25 cellular contexts compared by ENCODE assay signal in the genomic region with DNA sequence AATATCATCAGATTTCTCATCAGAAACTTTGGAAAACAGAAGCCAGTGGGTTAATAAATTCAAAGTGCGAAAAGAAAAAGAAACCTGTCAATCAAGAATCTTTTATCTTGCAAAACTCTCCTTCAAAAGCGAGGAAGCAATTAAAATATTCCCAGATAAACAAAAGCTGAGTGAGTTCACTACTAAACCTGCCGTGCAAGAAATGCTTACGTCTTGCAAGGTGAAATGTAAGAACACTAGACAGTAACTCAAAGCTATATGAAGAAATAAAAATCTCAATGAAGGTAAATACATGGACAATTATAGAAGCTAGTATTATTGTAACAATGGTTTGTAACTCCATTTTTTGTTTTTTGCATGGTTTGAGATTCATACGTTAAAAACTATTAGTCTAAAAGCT.
DNase-seq lines count a peak whose midpoint lies in the region; ATAC-seq, FAIRE-seq and TF ChIP-seq lines count a peak whose summit lies in the region.
"Had no signal": no experiment of that assay in that cellular context is flagged by ENCODE, and none has a peak within 500 bp of the region (broad histone marks: within the 10 kb centered on the region; RNA-seq: fewer than 3 reads in every experiment).

No MANE protein-coding gene starts in this region.

- H3K9me2 ChIP-seq in GM23338 (ENCODE audit: insufficient read depth): peaks cover 8% of the 10 kb centered on the region; the same call in 1 of the 2 replicates

- intact Hi-C loops in gastrocnemius medialis (cut with DNase I; ENCODE audit: low total_unique reads): no loop called here

- WGBS in A549 (ENCODE audit: missing lambda C conversion rate): 58% methylated on average over 5 of the region's 5 CpGs
- 52% methylated on average over 5 of the region's 5 CpGs for WGBS in suprapubic skin

- no peak for TF ChIP-seq RAD21 in A549 (conservative IDR thresholded peaks at IDR 0.05 in 1 of 2, IDR thresholded peaks at IDR 0.05 in 1 of 2)

- H3K27ac Mint-ChIP-seq in GM23338: no peak overlapping the region; the same call in 1 of the 2 replicates
- H3K27ac Mint-ChIP-seq: CD4-positive, alpha-beta memory T cell had no signal

- H3K4me1 ChIP-seq in A549 (peaks cover 14% of the 10 kb centered on the region; the same call in 2 of the 3 replicates), GM23338 (ENCODE audit: insufficient read depth) (peaks cover 11% of the 10 kb centered on the region), RWPE2 (ENCODE audit: insufficient read depth, poor library complexity, severe bottlenecking) (peaks cover 25% of the 10 kb centered on the region), foreskin keratinocyte (peaks cover 12% of the 10 kb centered on the region), suprapubic skin (no peaks in the 10 kb centered on the region), gastrocnemius medialis (no peaks in the 10 kb centered on the region)
- H3K4me1 ChIP-seq: HAP-1, Peyer's patch, SJSA1 had no signal

- no peaks in the 10 kb centered on the region for H3K36me3 ChIP-seq in GM23338 (ENCODE audit: insufficient read depth)
- no peaks in the 10 kb centered on the region; the same call in 1 of the 2 replicates for H3K36me3 ChIP-seq in RWPE2 (ENCODE audit: low read depth)
- H3K36me3 ChIP-seq in suprapubic skin: no peaks in the 10 kb centered on the region
- H3K36me3 ChIP-seq in gastrocnemius medialis: no peaks in the 10 kb centered on the region
- H3K36me3 ChIP-seq: HAP-1, MG63, Peyer's patch, SJSA1 had no signal

- H3K4me1 Mint-ChIP-seq in GM23338: peaks cover 14% of the 10 kb centered on the region

- H3K9me3 Mint-ChIP-seq in GM23338: peaks cover 6% of the 10 kb centered on the region; the same call in 1 of the 3 replicates

- H3K9me3 ChIP-seq in A549: peaks cover 16% of the 10 kb centered on the region; the same call in 2 of the 3 replicates
- no peaks in the 10 kb centered on the region for H3K9me3 ChIP-seq in RWPE2 (ENCODE audit: severe bottlenecking)
- no peaks in the 10 kb centered on the region for H3K9me3 ChIP-seq in suprapubic skin
- no peaks in the 10 kb centered on the region for H3K9me3 ChIP-seq in gastrocnemius medialis
- H3K9me3 ChIP-seq: HAP-1, MG63, Peyer's patch, SJSA1 had no signal

- CTCF ChIA-PET in A549 (lab: Yijun Ruan, JAX): no interaction called here

- H3K4me3 ChIP-seq in A549 (no peak overlapping the region), GM23338 (no peak overlapping the region), RWPE2 (ENCODE audit: severe bottlenecking) (no peak overlapping the region), suprapubic skin (no peak overlapping the region), gastrocnemius medialis (no peak overlapping the region)
- H3K4me3 ChIP-seq: GM12878, HAP-1, K562, MG63, Peyer's patch, SJSA1 had no signal

- H2AFZ ChIP-seq in GM23338: no peak overlapping the region

- peaks cover 2% of the 10 kb centered on the region for H3K27me3 Mint-ChIP-seq in GM23338 (ENCODE audit: insufficient read depth, low read depth, poor library complexity)

- TF ChIP-seq POLR2A in A549 (IDR thresholded peaks at IDR 0.05; ENCODE audit: low read length) (no peak), suprapubic skin (IDR thresholded peaks at IDR 0.05) (no peak), gastrocnemius medialis (IDR thresholded peaks at IDR 0.05) (no peak)

- H3K79me2 ChIP-seq in GM23338 (replicated peaks; ENCODE audit: insufficient read depth): no peaks in the 10 kb centered on the region

- H3K4me2 ChIP-seq in A549 (peak overlapping the region; percentile 48), GM23338 (peak overlapping the region; percentile 20; the same call in 1 of the 2 replicates)

- peak; percentile 92 for FAIRE-seq in A549 (lab: Jason Lieb, UNC)
- FAIRE-seq: A204.1, GM12878, HTR-8/SVneo, K562 had no signal

- H3K27me3 ChIP-seq in GM23338 (ENCODE audit: insufficient read depth) (no peaks in the 10 kb centered on the region), RWPE2 (ENCODE audit: insufficient read depth, poor library complexity, severe bottlenecking) (no peaks in the 10 kb centered on the region), foreskin keratinocyte (no peaks in the 10 kb centered on the region), suprapubic skin (no peaks in the 10 kb centered on the region), gastrocnemius medialis (no peaks in the 10 kb centered on the region)
- H3K27me3 ChIP-seq: MG63, Peyer's patch, SJSA1 had no signal

- in situ Hi-C loops in gastrocnemius medialis (cut with MboI; ENCODE audit: low sequenced_read_pairs in 4 of 4): no loop called here

- DNase-seq in A549 (ENCODE audit: low read depth in 1 of 2, low spot score in 1 of 2) (no peak), GM23338 (ENCODE audit: low spot score) (no peak), RWPE2 (ENCODE audit: low spot score) (no peak), foreskin keratinocyte (peak in 1 of 2 donors; percentile 20), suprapubic skin (ENCODE audit: low spot score in 2 of 2) (no peak), gastrocnemius medialis (no peak)
- DNase-seq: C1 segment of cervical spinal cord; CD4-positive, alpha-beta memory T cell; COR-L47; GDM1; GOT3; Kasumi-1; MG63; NCI-H1694; NCI-H2029 treated with DMSO at 0.1 percent for 48 hours; NCI-H446 treated with DMSO at 0.1 percent for 48 hours; NCI-H526 treated with DMSO at 0.1 percent for 48 hours; Peyer's patch had no signal

- no peaks in the 10 kb centered on the region for H3K36me3 Mint-ChIP-seq in GM23338 (ENCODE audit: low read depth)
- H3K36me3 Mint-ChIP-seq: CD4-positive, alpha-beta memory T cell had no signal

- no peaks in the 10 kb centered on the region for H4K20me1 ChIP-seq in GM23338 (replicated peaks; ENCODE audit: insufficient read depth)

- no peak overlapping the region for H3K4me3 Mint-ChIP-seq in GM23338
- H3K4me3 Mint-ChIP-seq: CD4-positive, alpha-beta memory T cell had no signal

- H3K27ac ChIP-seq in A549 (peak overlapping the region; percentile 61 to 69), GM23338 (ENCODE audit: low read depth) (no peak overlapping the region), RWPE2 (ENCODE audit: poor library complexity, severe bottlenecking) (peak overlapping the region; percentile 88), foreskin keratinocyte (peak overlapping the region; percentile 92), suprapubic skin (no peak overlapping the region), gastrocnemius medialis (no peak overlapping the region)
- H3K27ac ChIP-seq: Peyer's patch, SJSA1 had no signal

- POLR2A ChIA-PET in A549 (lab: Yijun Ruan, JAX): no interaction called here

- no peak for TF ChIP-seq CTCF in A549 (IDR thresholded peaks at IDR 0.05)
- TF ChIP-seq CTCF in GM23338 (conservative IDR thresholded peaks at IDR 0.05; ENCODE audit: low read depth in 2 of 2): no peak
- no peak for TF ChIP-seq CTCF in RWPE2 (IDR thresholded peaks at IDR 0.05; ENCODE audit: poor library complexity, severe bottlenecking)
- TF ChIP-seq CTCF in foreskin keratinocyte (conservative IDR thresholded peaks at IDR 0.05): no peak
- TF ChIP-seq CTCF in suprapubic skin (IDR thresholded peaks at IDR 0.05): no peak
- no peak for TF ChIP-seq CTCF in gastrocnemius medialis (IDR thresholded peaks at IDR 0.05 in 4 of 5, conservative IDR thresholded peaks at IDR 0.05 in 1 of 5)

- no peaks in the 10 kb centered on the region for H3F3A ChIP-seq in GM23338 (replicated peaks; ENCODE audit: low read depth)

- TF ChIP-seq EP300 in A549 (IDR thresholded peaks at IDR 0.05) (no peak), suprapubic skin (IDR thresholded peaks at IDR 0.05) (no peak)

- ATAC-seq in A549: no peak
- ATAC-seq in GM23338: no peak
- peak; percentile 37; the same call in 1 of the 3 replicates for ATAC-seq in RWPE2 (ENCODE audit: low read depth)
- no peak for ATAC-seq in foreskin keratinocyte
- ATAC-seq in gastrocnemius medialis: no peak
- ATAC-seq in HG03045 (IDR thresholded peaks at IDR 0.05; ENCODE audit: unreplicated experiment): no peak
- ATAC-seq: GM12878, K562 had no signal

TF ChIP-seq in A549, 52 proteins besides CTCF, POLR2A, EP300 and RAD21 (continues in another document):
- TF ChIP-seq SREBF2 (IDR thresholded peaks at IDR 0.05) (no peak), KDM5A (IDR thresholded peaks at IDR 0.05) (no peak), CHD2 (IDR thresholded peaks at IDR 0.05; ENCODE audit: low read length, partially characterized antibody) (no peak), RARB (CRISPR knock-in tag; IDR thresholded peaks at IDR 0.05) (no peak), HOXA7 (CRISPR knock-in tag; IDR thresholded peaks at IDR 0.05) (no peak), POLR2AphosphoS2 (conservative IDR thresholded peaks at IDR 0.05; ENCODE audit: low read length) (no peak)
- TF ChIP-seq, protein P1, sequence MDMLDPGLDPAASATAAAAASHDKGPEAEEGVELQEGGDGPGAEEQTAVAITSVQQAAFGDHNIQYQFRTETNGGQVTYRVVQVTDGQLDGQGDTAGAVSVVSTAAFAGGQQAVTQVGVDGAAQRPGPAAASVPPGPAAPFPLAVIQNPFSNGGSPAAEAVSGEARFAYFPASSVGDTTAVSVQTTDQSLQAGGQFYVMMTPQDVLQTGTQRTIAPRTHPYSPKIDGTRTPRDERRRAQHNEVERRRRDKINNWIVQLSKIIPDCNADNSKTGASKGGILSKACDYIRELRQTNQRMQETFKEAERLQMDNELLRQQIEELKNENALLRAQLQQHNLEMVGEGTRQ (IDR thresholded peaks at IDR 0.05): no peak

TF ChIP-seq in GM23338, 12 proteins besides CTCF, POLR2A, EP300 and RAD21 (continues in another document):
- TF ChIP-seq REST (IDR thresholded peaks at IDR 0.05; ENCODE audit: unreplicated experiment): no peak
- TF ChIP-seq ZNF114 (CRISPR knock-in tag; IDR thresholded peaks at IDR 0.05): no peak

Comparison
In these comparisons a context has a peak if more than half of its experiments do, and no peak if none do; other contexts are left out.
1. H3K27ac ChIP-seq: peak in A549 (2 of 2), RWPE2 (single experiment) and foreskin keratinocyte (single experiment); none in GM23338 (single experiment), suprapubic skin (single experiment) and gastrocnemius medialis (0 of 4).